9 cellular contexts compared by ENCODE assay signal in the genomic region with DNA sequence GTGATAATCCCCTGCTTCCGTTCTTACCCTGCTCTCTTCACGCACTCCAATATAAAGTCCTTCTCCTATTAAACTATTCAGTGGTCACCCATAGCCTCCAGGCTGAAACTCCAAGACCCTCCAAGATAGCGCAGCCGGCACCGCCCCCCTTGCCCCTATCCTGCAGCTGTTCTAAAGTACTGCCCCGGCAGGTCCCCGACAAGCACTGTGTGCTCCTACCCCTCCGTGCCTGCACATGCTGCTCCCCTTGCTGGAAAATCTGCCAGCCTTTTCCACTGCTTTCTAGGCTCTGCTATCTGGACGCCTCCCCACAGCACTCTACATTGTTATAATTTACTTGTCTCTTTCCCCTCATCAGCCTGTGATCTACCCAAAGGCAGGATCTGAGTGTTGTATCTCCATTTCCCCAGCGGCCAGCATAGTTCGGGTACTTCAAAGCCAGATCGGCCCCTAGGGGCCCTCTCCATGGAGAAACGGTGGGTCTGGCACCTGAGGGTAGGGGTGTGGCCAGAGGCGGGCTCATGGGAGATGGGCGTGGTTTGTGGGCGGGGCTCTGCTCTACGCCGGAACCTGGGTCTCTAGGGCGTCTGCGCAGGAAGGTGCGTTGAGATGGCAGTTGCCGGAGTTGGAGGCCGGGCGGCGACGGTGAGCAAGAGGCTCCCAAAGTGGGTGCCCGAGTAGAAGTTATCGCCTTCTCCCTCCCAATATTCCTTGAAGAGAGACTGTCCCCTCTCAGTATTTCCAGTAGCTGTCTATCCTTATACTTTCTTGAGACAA.
DNase-seq lines count a peak whose midpoint lies in the region; ATAC-seq and TF ChIP-seq lines count a peak whose summit lies in the region.
"Had no signal": no experiment of that assay in that cellular context is flagged by ENCODE, and none has a peak within 500 bp of the region (broad histone marks: within the 10 kb centered on the region; RNA-seq: fewer than 3 reads in every experiment).

No MANE protein-coding gene starts in this region.

- POLR2A ChIA-PET in GM10248 (lab: Yijun Ruan, JAX), result no interaction called here

- no peak for TF ChIP-seq CTCF in GM10248 (IDR thresholded peaks at IDR 0.05; ENCODE audit: control extremely low read depth, extremely low read depth, low read depth, missing control alignments)

- CTCF ChIA-PET in GM10248 (lab: Yijun Ruan, JAX), result interaction anchor here (1.3 kb wide), 1 partner anchor 10 kb away, joined by 3 read pairs; no protein-coding TSS in a partner anchor

- ATAC-seq in left cardiac atrium (peak; percentile 93 to 95), GM19328 (IDR thresholded peaks at IDR 0.05; ENCODE audit: unreplicated experiment) (no peak), HG02763 (IDR thresholded peaks at IDR 0.05; ENCODE audit: unreplicated experiment) (no peak)

- DNase-seq in GM10248 (ENCODE audit: extremely low spot score), result peak; percentile 29
- DNase-seq in activated T-cell treated with anti-CD3 and anti-CD28 coated beads for 48 hours (ENCODE audit: low read depth), result peak; percentile 38
- DNase-seq in left cardiac atrium, result peak; percentile 72
- peak; percentile 28 for DNase-seq in stimulated activated CD4-positive, alpha-beta T cell treated with anti-CD3 and anti-CD28 coated beads, Interleukin-12 subunit alpha, Interleukin-12 subunit beta, amount 100 ng/mL, for 4 hours
- DNase-seq in OCI-M2 (lab: John Stamatoyannopoulos, UW; ENCODE audit: unreplicated experiment), result no peak
- DNase-seq in SW 1271 (lab: John Stamatoyannopoulos, UW), result no peak
- DNase-seq: DND-41 had no signal

- intact Hi-C loops in left cardiac atrium (cut with DNase I), result loop anchor here in 1 of 2 donors (10.0 kb wide), 1 partner anchor 158 kb away; a partner anchor contains a TSS

Comparison
In these comparisons a context has a peak if more than half of its experiments do, and no peak if none do; other contexts are left out.
1. DNase-seq: peak in GM10248 (single experiment), activated T-cell treated with anti-CD3 and anti-CD28 coated beads for 48 hours (single experiment), left cardiac atrium (single experiment) and stimulated activated CD4-positive, alpha-beta T cell treated with anti-CD3 and anti-CD28 coated beads, Interleukin-12 subunit alpha, Interleukin-12 subunit beta, amount 100 ng/mL, for 4 hours (single experiment); none in OCI-M2 (single experiment) and SW 1271 (0 of 2).
2. ATAC-seq: peak in left cardiac atrium (2 of 2); none in GM19328 (single experiment) and HG02763 (single experiment).